ENCODE assay signal across 8 cellular contexts in genomic region chrX:24148535-24149345, GRCh38. TPM values are rescaled to one million over a fixed set of nuclear protein-coding genes. Genes with fewer than 3 reads are reported as not detected.
DNase-seq lines count a peak whose midpoint lies in the region; ATAC-seq and TF ChIP-seq lines count a peak whose summit lies in the region.

No MANE protein-coding gene starts in this region.

- WGBS in aorta, 2 donors, result 1 to 3% methylated on average over 31 to 33 of the region's 33 CpGs

- H3K27me3 ChIP-seq in RWPE2 (ENCODE audit: insufficient read depth, poor library complexity, severe bottlenecking) (no peaks in the 10 kb centered on the region), dorsolateral prefrontal cortex (no peaks in the 10 kb centered on the region), mucosa of rectum (ENCODE audit: control insufficient read depth in 2 of 2, insufficient read depth in 2 of 2, low read length in 2 of 2) (no peaks in the 10 kb centered on the region), aorta (ENCODE audit: control insufficient read depth in 1 of 2, insufficient read depth in 2 of 2, low read length in 1 of 2) (no peaks in the 10 kb centered on the region)

- ATAC-seq in GM21786 (IDR thresholded peaks at IDR 0.05; ENCODE audit: unreplicated experiment) (peak; percentile 0), RWPE2 (ENCODE audit: low read depth) (no peak), aorta (ENCODE audit: low FRiP score) (peak; percentile 31), HG03565 (IDR thresholded peaks at IDR 0.05; ENCODE audit: unreplicated experiment) (no peak)

- H3K36me3 ChIP-seq in RWPE2 (ENCODE audit: low read depth), result peaks cover 10% of the 10 kb centered on the region; the same call in 1 of the 2 replicates
- peaks cover 0 to 4% of the 10 kb centered on the region in 2 donors for H3K36me3 ChIP-seq in mucosa of rectum (ENCODE audit: control insufficient read depth in 2 of 2, insufficient read depth in 2 of 2, low read length in 2 of 2)
- no peaks in the 10 kb centered on the region for H3K36me3 ChIP-seq in aorta (ENCODE audit: control insufficient read depth in 1 of 2, insufficient read depth in 2 of 2, low read length in 1 of 2)

- TF ChIP-seq CTCF in C4-2B (conservative IDR thresholded peaks at IDR 0.05) (no peak), RWPE2 (IDR thresholded peaks at IDR 0.05; ENCODE audit: poor library complexity, severe bottlenecking) (no peak), dorsolateral prefrontal cortex (IDR thresholded peaks at IDR 0.05 in 54 of 56, conservative IDR thresholded peaks at IDR 0.05 in 2 of 56; ENCODE audit: low read depth in 1 of 56, partially characterized antibody in 56 of 56) (peak in 2 of 56 donors; percentile 3 to 12)

- peak overlapping the region; percentile 68 to 83 for H3K9ac ChIP-seq in mucosa of rectum (ENCODE audit: low read depth in 1 of 2, low read length in 2 of 2)

- DNase-seq in RWPE2 (ENCODE audit: low spot score) (no peak), dorsolateral prefrontal cortex (peak in 2 of 10 donors; percentile 10 to 46), aorta (peak in 1 of 2 donors; percentile 60), occipital lobe (lab: John Stamatoyannopoulos, UW) (no peak)

- intact Hi-C loops in dorsolateral prefrontal cortex (cut with DNase I), result loop anchor here in 1 of 2 donors (1.0 kb wide), 1 partner anchor 94 kb away; the partner anchor contains the start of gene EIF2S3
- intact Hi-C loops in aorta (cut with DNase I), result no loop called here

- H3K9me3 ChIP-seq in RWPE2 (ENCODE audit: severe bottlenecking) (no peaks in the 10 kb centered on the region), mucosa of rectum (ENCODE audit: control insufficient read depth in 2 of 2, low read length in 2 of 2) (no peaks in the 10 kb centered on the region), aorta (ENCODE audit: control insufficient read depth, low read length) (no peaks in the 10 kb centered on the region)

- H3K27ac ChIP-seq in C4-2B, result peak overlapping the region; percentile 98
- H3K27ac ChIP-seq in RWPE2 (ENCODE audit: poor library complexity, severe bottlenecking), result peak overlapping the region; percentile 91
- peak overlapping the region; percentile 79 to 100 (median 99) for H3K27ac ChIP-seq in dorsolateral prefrontal cortex
- peak overlapping the region; percentile 94 to 97 for H3K27ac ChIP-seq in mucosa of rectum (ENCODE audit: low read depth in 2 of 2, low read length in 2 of 2)
- peak overlapping the region; percentile 99 to 100 for H3K27ac ChIP-seq in aorta (ENCODE audit: low read depth in 1 of 2, low read length in 2 of 2)

- peak overlapping the region; percentile 90 for H3K4me3 ChIP-seq in RWPE2 (ENCODE audit: severe bottlenecking)
- H3K4me3 ChIP-seq in dorsolateral prefrontal cortex, result peak overlapping the region; percentile 16 to 98 (median 83)
- H3K4me3 ChIP-seq in mucosa of rectum (ENCODE audit: low read length in 2 of 2), result peak overlapping the region; percentile 82 to 92
- H3K4me3 ChIP-seq in aorta (ENCODE audit: low read length in 2 of 2), result peak overlapping the region; percentile 84 to 96

- H3K4me1 ChIP-seq in RWPE2 (ENCODE audit: insufficient read depth, poor library complexity, severe bottlenecking) (peaks cover 38% of the 10 kb centered on the region), mucosa of rectum (ENCODE audit: control insufficient read depth in 2 of 2, insufficient read depth in 2 of 2, low read length in 2 of 2) (peaks cover 20 to 32% of the 10 kb centered on the region in 2 donors), aorta (ENCODE audit: control insufficient read depth in 1 of 2, insufficient read depth in 2 of 2, low read length in 2 of 2) (peaks cover 0 to 3% of the 10 kb centered on the region in 2 donors)

RNA-seq across cellular contexts. Expression of gene ZFX, which starts 0.8 kb away (rescaled TPM):
- total RNA-seq in dorsolateral prefrontal cortex (100 to 1,000 TPM in 6 of 120 experiments, 10 to 100 TPM in 114; 38.8 to 111 (median 77.2) TPM), aorta (10 to 100 TPM; 66.1 to 76.3 TPM), occipital lobe (72.2 TPM)
- 10 to 100 TPM in 1 of 2 donors, 1 to 10 TPM in 1; 7.1 to 12.8 TPM for polyA plus RNA-seq in aorta

Comparison
In these comparisons a context has a peak if more than half of its experiments do, and no peak if none do; other contexts are left out.
1. ATAC-seq: peak in GM21786 (single experiment) and aorta (single experiment); none in RWPE2 (single experiment) and HG03565 (single experiment).
2. Peak in every context shown above with its lines, with median percentiles within 50 percentile points of each other: H3K27ac ChIP-seq and H3K4me3 ChIP-seq.